ENCODE assay signal across 8 cellular contexts in the genomic region with DNA sequence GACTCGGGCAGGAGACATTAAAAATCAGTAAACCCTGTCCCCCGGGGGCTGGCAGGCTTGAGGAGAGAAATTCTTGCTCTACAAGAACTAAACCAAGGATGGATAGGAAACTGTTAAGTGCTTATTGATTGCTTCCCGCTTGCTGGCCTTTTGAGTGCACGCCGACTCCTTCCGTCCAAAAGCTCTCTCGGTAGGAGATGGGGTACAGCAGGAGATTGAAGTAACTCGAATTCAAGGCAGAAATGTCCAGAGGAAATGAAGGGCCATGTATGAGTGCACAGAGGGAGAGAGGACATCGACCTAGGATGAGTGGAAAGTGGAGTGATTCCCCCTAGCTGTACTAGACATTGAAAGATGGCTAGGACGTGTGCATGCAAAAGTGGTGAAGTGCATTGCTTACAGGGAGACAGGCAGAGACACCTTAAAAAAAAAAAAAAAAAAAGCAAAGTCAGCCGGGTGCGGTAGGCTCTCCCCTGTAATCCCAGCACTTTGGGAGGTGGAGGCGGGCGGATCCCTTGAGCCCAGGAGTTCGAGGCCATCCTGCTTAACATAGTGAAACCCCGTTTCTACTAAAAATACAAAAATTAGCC. TPM values are rescaled to one million over a fixed set of nuclear protein-coding genes. Genes with fewer than 3 reads are reported as not detected.
DNase-seq lines count a peak whose midpoint lies in the region; ATAC-seq and TF ChIP-seq lines count a peak whose summit lies in the region.

No MANE protein-coding gene starts in this region.

- BruUV-seq in IMR-90 (replicated peaks; lab: Mats Ljungman, UMichigan) = no TSS peak

- TF ChIP-seq CTCF in DND-41 (IDR thresholded peaks at IDR 0.05; ENCODE audit: borderline replicate concordance, extremely low read depth, low read length, poor library complexity, severe bottlenecking) (no peak), IMR-90 (conservative IDR thresholded peaks at IDR 0.05; ENCODE audit: low read depth, low read length) (no peak), hepatocyte (IDR thresholded peaks at IDR 0.05; ENCODE audit: poor library complexity) (no peak)

- peak overlapping the region; percentile 74; the same call in 2 of the 3 replicates for H2BK15ac ChIP-seq in IMR-90 (ENCODE audit: low read depth, low read length)

- peak overlapping the region; percentile 86 for H4K5ac ChIP-seq in IMR-90 (ENCODE audit: low read depth, low read length)

- H3K23ac ChIP-seq in IMR-90 (ENCODE audit: low read depth, low read length) = peak overlapping the region; percentile 100

- no peaks in the 10 kb centered on the region for H3K9me2 ChIP-seq in hepatocyte (replicated peaks; ENCODE audit: insufficient read depth)

- intact Hi-C loops in IMR-90 (cut with micrococcal nuclease) = loop anchor here (5.0 kb wide), 1 partner anchor 65 kb away; no protein-coding TSS in a partner anchor

- CTCF ChIA-PET in IMR-90 (lab: Yijun Ruan, JAX) = no interaction called here

- peak overlapping the region; percentile 99 for H3K56ac ChIP-seq in IMR-90 (ENCODE audit: extremely low read depth, insufficient read depth, low read length)

- peak overlapping the region; percentile 58 to 67 for H3K4me3 ChIP-seq in DND-41 (ENCODE audit: low read depth in 1 of 2, low read length in 2 of 2)
- peak overlapping the region; percentile 97 for H3K4me3 ChIP-seq in IMR-90 (ENCODE audit: insufficient read depth, low read depth, low read length)
- peak overlapping the region; percentile 85 for H3K4me3 ChIP-seq in adipocyte (ENCODE audit: low read length)
- peak overlapping the region; percentile 69 for H3K4me3 ChIP-seq in hepatocyte
- H3K4me3 ChIP-seq in skeletal muscle cell (ENCODE audit: low read depth, low read length) = peak overlapping the region; percentile 59

- dilution Hi-C loops in IMR-90 (cut with HindIII; ENCODE audit: low sequenced_read_pairs, unreplicated experiment) = no loop called here

- H2AFZ ChIP-seq in DND-41 (ENCODE audit: low read depth, low read length) (peak overlapping the region; percentile 99), IMR-90 (replicated peaks; ENCODE audit: low read length, poor library complexity) (peak overlapping the region; percentile 89), hepatocyte (peak overlapping the region; percentile 92)

- peak overlapping the region; percentile 13; the same call in 1 of the 2 replicates for H3K27ac ChIP-seq in DND-41 (ENCODE audit: low read length)
- H3K27ac ChIP-seq in IMR-90 (ENCODE audit: insufficient read depth, low read length) = peak overlapping the region; percentile 95
- peak overlapping the region; percentile 53 for H3K27ac ChIP-seq in hepatocyte

- 0 out of 2 replicates have a peak, but pooled peaks cover 3% of the 10 kb centered on the region for H3K9me1 ChIP-seq in IMR-90 (ENCODE audit: insufficient read depth, low read length)

- H3K9me3 ChIP-seq in DND-41 (ENCODE audit: insufficient read depth, low read length, severe bottlenecking) = no peaks in the 10 kb centered on the region
- no peaks in the 10 kb centered on the region for H3K9me3 ChIP-seq in IMR-90 (ENCODE audit: control insufficient read depth, insufficient read depth, low read length)
- H3K9me3 ChIP-seq in adipocyte (ENCODE audit: control insufficient read depth, low read length) = no peaks in the 10 kb centered on the region
- no peaks in the 10 kb centered on the region for H3K9me3 ChIP-seq in hepatocyte (ENCODE audit: low read depth)

- H3K18ac ChIP-seq in IMR-90 (ENCODE audit: low read depth, low read length) = peak overlapping the region; percentile 98

- H3K9ac ChIP-seq in DND-41 (ENCODE audit: low read depth, low read length) (peak overlapping the region; percentile 59), IMR-90 (ENCODE audit: low read depth, low read length) (peak overlapping the region; percentile 100), adipocyte (ENCODE audit: low read length) (peak overlapping the region; percentile 92)

- H3K4me2 ChIP-seq in DND-41 (ENCODE audit: insufficient read depth, low read length) = peak overlapping the region; percentile 67
- peak overlapping the region; percentile 92 for H3K4me2 ChIP-seq in IMR-90 (ENCODE audit: low read depth, low read length)
- peak overlapping the region; percentile 83 for H3K4me2 ChIP-seq in hepatocyte

- H3K79me1 ChIP-seq in IMR-90 (ENCODE audit: low read depth in 1 of 2, low read length in 2 of 2) = peaks cover 10 to 28% of the 10 kb centered on the region in 2 experiments

- H3K79me2 ChIP-seq in DND-41 (ENCODE audit: insufficient read depth, low read length) (peaks cover 11% of the 10 kb centered on the region), hepatocyte (peaks cover 22% of the 10 kb centered on the region)

- no peaks in the 10 kb centered on the region for H4K20me1 ChIP-seq in DND-41 (ENCODE audit: insufficient read depth, low read length)
- H4K20me1 ChIP-seq in IMR-90 (ENCODE audit: insufficient read depth, low read length) = peaks cover 29% of the 10 kb centered on the region; the same call in 1 of the 2 replicates
- H4K20me1 ChIP-seq in hepatocyte (ENCODE audit: insufficient read depth, poor library complexity, severe bottlenecking) = no peaks in the 10 kb centered on the region

- peak overlapping the region; percentile 69 to 94 for H4K8ac ChIP-seq in IMR-90 (ENCODE audit: low read depth in 2 of 2, low read length in 2 of 2)

- peak overlapping the region; percentile 90 for H2AK5ac ChIP-seq in IMR-90 (ENCODE audit: low read depth, low read length)

- ATAC-seq in DND-41 (ENCODE audit: insufficient read depth, low read depth) (peak; percentile 6; the same call in 1 of the 3 replicates), IMR-90 (ENCODE audit: low read depth) (no peak), HG03108 (IDR thresholded peaks at IDR 0.05; ENCODE audit: unreplicated experiment) (no peak), GM19351 (IDR thresholded peaks at IDR 0.05; ENCODE audit: unreplicated experiment) (no peak), HG02885 (IDR thresholded peaks at IDR 0.05; ENCODE audit: poor library complexity, unreplicated experiment) (no peak)

- DNase-seq in DND-41 = no peak
- no peak for DNase-seq in IMR-90
- no peak for DNase-seq in adipocyte (ENCODE audit: low read depth)
- DNase-seq in hepatocyte (ENCODE audit: low spot score) = peak; percentile 6
- DNase-seq in skeletal muscle cell (ENCODE audit: low read depth) = no peak

- peak overlapping the region; percentile 90 for H2BK5ac ChIP-seq in IMR-90 (ENCODE audit: low read depth, low read length, poor library complexity, severe bottlenecking)

- POLR2A ChIA-PET in IMR-90 (lab: Charles Lee; ENCODE audit: unreplicated experiment) = no interaction called here

- no peaks in the 10 kb centered on the region for H3K27me3 ChIP-seq in DND-41 (ENCODE audit: insufficient read depth, low read length, poor library complexity)
- H3K27me3 ChIP-seq in IMR-90 (ENCODE audit: control insufficient read depth, insufficient read depth, low read length) = no peaks in the 10 kb centered on the region
- H3K27me3 ChIP-seq in adipocyte (replicated peaks; ENCODE audit: control insufficient read depth, insufficient read depth, low read length) = no peaks in the 10 kb centered on the region
- H3K27me3 ChIP-seq in hepatocyte = no peaks in the 10 kb centered on the region

- H4K91ac ChIP-seq in IMR-90 (ENCODE audit: insufficient read depth, low read depth, low read length) = peak overlapping the region; percentile 93

- peak overlapping the region; percentile 35; the same call in 1 of the 2 replicates for H2BK20ac ChIP-seq in IMR-90 (ENCODE audit: low read depth, low read length)

- no peak for TF ChIP-seq POLR2A in IMR-90 (IDR thresholded peaks at IDR 0.05; ENCODE audit: low read depth, low read length)

- H3K4me1 ChIP-seq in DND-41 (ENCODE audit: insufficient read depth, low read length) (peaks cover 42% of the 10 kb centered on the region), IMR-90 (ENCODE audit: control insufficient read depth, insufficient read depth, low read length) (peaks cover 9% of the 10 kb centered on the region), adipocyte (ENCODE audit: control insufficient read depth, insufficient read depth, low read length) (peaks cover 39% of the 10 kb centered on the region), hepatocyte (ENCODE audit: insufficient read depth) (no peaks in the 10 kb centered on the region)

- H2AK9ac ChIP-seq in IMR-90 (replicated peaks; ENCODE audit: low read depth, low read length, poor library complexity) = peak overlapping the region; percentile 87

- H3K4ac ChIP-seq in IMR-90 (ENCODE audit: low read depth, low read length) = peak overlapping the region; percentile 95

- WGBS in IMR-90 (ENCODE audit: extremely low coverage in 2 of 2, insufficient read length in 1 of 2), 2 experiments = 14% methylated on average over 2 of the region's 16 CpGs; no CpG with 5 or more reads in 1 of the 2 experiments
- WGBS in hepatocyte (ENCODE audit: low lambda C conversion rate, missing lambda C conversion rate) = 18% methylated on average over 16 of the region's 16 CpGs

- peak overlapping the region; percentile 80 for H2BK120ac ChIP-seq in IMR-90 (ENCODE audit: low read depth, low read length)

- H3K14ac ChIP-seq in IMR-90 (replicated peaks; ENCODE audit: low read depth, low read length) = peak overlapping the region; percentile 99

- TF ChIP-seq RAD21 in IMR-90 (IDR thresholded peaks at IDR 0.05; ENCODE audit: low read length) = no peak

- no peaks in the 10 kb centered on the region for H3K36me3 ChIP-seq in DND-41 (ENCODE audit: insufficient read depth, low read length)
- H3K36me3 ChIP-seq in IMR-90 (ENCODE audit: control insufficient read depth, insufficient read depth, low read length) = peaks cover 2% of the 10 kb centered on the region; the same call in 1 of the 2 replicates
- H3K36me3 ChIP-seq in adipocyte (ENCODE audit: control insufficient read depth, insufficient read depth, low read length, severe bottlenecking) = no peaks in the 10 kb centered on the region
- H3K36me3 ChIP-seq in hepatocyte (replicated peaks; ENCODE audit: insufficient read depth, low read depth) = no peaks in the 10 kb centered on the region

- in situ Hi-C loops in IMR-90 (cut with MboI; ENCODE audit: low sequenced_read_pairs) = no loop called here

TF ChIP-seq in IMR-90, 13 proteins besides CTCF, POLR2A, EP300 and RAD21 (continues in another document):
- TF ChIP-seq BHLHE40 (IDR thresholded peaks at IDR 0.05; ENCODE audit: low read depth, low read length) (no peak), SMC3 (IDR thresholded peaks at IDR 0.05; ENCODE audit: low read depth, low read length) (no peak), CHD1 (IDR thresholded peaks at IDR 0.05; ENCODE audit: low read depth, low read length) (no peak), RCOR1 (IDR thresholded peaks at IDR 0.05; ENCODE audit: insufficient replicate concordance, low read length) (no peak)

RNA-seq across cellular contexts. Expression of a gene that starts 1.0 kb away (rescaled TPM):
- 23.5 and 27.2 TPM in 2 replicates for total RNA-seq in IMR-90 (2012; rRNA removed)
- polyA plus RNA-seq in IMR-90 (2012; rRNA removed) = 38.5 and 44.0 TPM in 2 replicates
- 20.8 and 23.4 TPM in 2 replicates for polyA plus RNA-seq in IMR-90 (2012; cell fraction: cytosol; rRNA removed)
- polyA plus RNA-seq in IMR-90 (2012; cell fraction: nucleus; rRNA removed; ENCODE audit: low replicate concordance) = 17.3 and 54.7 TPM in 2 replicates
- 11.2 and 15.3 TPM in 2 replicates for total RNA-seq in hepatocyte
- 13.5 and 13.7 TPM in 2 replicates for polyA plus RNA-seq in hepatocyte

Comparison
In these comparisons a context has a peak if more than half of its experiments do, and no peak if none do; other contexts are left out.
1. H3K27ac ChIP-seq: peak in every context shown above with its lines; median percentile 95 in IMR-90; 53 in hepatocyte; 13 in DND-41.